2 cellular contexts compared by ENCODE assay signal in the genomic region with DNA sequence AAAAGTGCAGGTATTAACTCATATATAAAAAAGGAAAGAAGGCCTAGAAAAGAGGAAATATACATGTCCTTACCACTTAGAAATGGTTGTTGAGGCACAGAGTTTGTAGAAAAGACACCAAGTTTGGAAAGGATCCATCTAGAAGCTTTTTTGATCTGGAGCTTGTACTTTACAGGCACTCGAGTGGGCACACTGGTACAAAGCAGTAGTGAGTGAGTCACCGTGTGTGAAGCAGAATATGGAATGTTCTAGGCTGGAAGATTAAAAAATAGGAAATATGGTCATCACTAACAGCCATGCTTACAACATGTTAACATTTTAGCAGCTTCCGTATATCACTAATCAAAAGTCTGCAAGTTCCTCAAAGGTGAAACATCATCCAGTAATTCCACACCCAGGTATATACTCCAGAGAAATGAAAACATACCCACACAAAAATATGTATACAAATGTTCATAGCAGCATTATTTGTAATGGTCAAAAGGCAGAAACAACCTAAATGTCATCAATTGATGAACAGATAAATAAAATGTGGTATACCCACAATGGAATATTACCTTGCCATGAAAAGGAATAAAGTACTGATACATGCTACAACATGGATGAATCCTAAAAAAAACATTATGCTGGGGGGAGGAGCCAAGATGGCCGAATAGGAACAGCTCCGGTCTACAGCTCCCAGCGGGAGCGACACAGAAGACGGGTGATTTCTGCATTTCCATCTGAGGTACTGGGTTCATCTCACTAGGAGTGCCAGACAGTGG.
TF ChIP-seq lines count a peak whose summit lies in the region.

No MANE protein-coding gene starts in this region.

TF ChIP-seq in SK-N-SH treated with all-trans-retinoic acid at 6 μM for 48 hours, 23 proteins besides CTCF, POLR2A, EP300 and RAD21 (continued from another document):
- TF ChIP-seq, protein P1, sequence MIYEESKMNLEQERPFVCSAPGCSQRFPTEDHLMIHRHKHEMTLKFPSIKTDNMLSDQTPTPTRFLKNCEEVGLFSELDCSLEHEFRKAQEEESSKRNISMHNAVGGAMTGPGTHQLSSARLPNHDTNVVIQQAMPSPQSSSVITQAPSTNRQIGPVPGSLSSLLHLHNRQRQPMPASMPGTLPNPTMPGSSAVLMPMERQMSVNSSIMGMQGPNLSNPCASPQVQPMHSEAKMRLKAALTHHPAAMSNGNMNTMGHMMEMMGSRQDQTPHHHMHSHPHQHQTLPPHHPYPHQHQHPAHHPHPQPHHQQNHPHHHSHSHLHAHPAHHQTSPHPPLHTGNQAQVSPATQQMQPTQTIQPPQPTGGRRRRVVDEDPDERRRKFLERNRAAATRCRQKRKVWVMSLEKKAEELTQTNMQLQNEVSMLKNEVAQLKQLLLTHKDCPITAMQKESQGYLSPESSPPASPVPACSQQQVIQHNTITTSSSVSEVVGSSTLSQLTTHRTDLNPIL (CRISPR knock-in tag; IDR thresholded peaks at IDR 0.05; ENCODE audit: low read depth), result no peak

TF ChIP-seq in SK-N-SH, 30 proteins besides CTCF, POLR2A, EP300 and RAD21 (continued from another document):
- TF ChIP-seq, protein P2, sequence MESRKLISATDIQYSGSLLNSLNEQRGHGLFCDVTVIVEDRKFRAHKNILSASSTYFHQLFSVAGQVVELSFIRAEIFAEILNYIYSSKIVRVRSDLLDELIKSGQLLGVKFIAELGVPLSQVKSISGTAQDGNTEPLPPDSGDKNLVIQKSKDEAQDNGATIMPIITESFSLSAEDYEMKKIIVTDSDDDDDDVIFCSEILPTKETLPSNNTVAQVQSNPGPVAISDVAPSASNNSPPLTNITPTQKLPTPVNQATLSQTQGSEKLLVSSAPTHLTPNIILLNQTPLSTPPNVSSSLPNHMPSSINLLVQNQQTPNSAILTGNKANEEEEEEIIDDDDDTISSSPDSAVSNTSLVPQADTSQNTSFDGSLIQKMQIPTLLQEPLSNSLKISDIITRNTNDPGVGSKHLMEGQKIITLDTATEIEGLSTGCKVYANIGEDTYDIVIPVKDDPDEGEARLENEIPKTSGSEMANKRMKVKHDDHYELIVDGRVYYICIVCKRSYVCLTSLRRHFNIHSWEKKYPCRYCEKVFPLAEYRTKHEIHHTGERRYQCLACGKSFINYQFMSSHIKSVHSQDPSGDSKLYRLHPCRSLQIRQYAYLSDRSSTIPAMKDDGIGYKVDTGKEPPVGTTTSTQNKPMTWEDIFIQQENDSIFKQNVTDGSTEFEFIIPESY (IDR thresholded peaks at IDR 0.05; ENCODE audit: borderline replicate concordance, low read depth), result no peak
- TF ChIP-seq, protein P3, sequence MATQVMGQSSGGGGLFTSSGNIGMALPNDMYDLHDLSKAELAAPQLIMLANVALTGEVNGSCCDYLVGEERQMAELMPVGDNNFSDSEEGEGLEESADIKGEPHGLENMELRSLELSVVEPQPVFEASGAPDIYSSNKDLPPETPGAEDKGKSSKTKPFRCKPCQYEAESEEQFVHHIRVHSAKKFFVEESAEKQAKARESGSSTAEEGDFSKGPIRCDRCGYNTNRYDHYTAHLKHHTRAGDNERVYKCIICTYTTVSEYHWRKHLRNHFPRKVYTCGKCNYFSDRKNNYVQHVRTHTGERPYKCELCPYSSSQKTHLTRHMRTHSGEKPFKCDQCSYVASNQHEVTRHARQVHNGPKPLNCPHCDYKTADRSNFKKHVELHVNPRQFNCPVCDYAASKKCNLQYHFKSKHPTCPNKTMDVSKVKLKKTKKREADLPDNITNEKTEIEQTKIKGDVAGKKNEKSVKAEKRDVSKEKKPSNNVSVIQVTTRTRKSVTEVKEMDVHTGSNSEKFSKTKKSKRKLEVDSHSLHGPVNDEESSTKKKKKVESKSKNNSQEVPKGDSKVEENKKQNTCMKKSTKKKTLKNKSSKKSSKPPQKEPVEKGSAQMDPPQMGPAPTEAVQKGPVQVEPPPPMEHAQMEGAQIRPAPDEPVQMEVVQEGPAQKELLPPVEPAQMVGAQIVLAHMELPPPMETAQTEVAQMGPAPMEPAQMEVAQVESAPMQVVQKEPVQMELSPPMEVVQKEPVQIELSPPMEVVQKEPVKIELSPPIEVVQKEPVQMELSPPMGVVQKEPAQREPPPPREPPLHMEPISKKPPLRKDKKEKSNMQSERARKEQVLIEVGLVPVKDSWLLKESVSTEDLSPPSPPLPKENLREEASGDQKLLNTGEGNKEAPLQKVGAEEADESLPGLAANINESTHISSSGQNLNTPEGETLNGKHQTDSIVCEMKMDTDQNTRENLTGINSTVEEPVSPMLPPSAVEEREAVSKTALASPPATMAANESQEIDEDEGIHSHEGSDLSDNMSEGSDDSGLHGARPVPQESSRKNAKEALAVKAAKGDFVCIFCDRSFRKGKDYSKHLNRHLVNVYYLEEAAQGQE (IDR thresholded peaks at IDR 0.05; ENCODE audit: low read depth, low read length), result no peak
- TF ChIP-seq SMC3 (IDR thresholded peaks at IDR 0.05; ENCODE audit: low read depth, low read length) (no peak), NRF1 (IDR thresholded peaks at IDR 0.05; ENCODE audit: low read depth, low read length) (no peak), RFX5 (IDR thresholded peaks at IDR 0.05; ENCODE audit: low read length) (no peak), SIN3A (IDR thresholded peaks at IDR 0.05; ENCODE audit: borderline replicate concordance, low read depth, low read length) (no peak), MEF2A (IDR thresholded peaks at IDR 0.05; ENCODE audit: borderline replicate concordance, low read depth) (no peak), GABPA (IDR thresholded peaks at IDR 0.05; ENCODE audit: low read depth) (no peak), FOXJ3 (CRISPR knock-in tag; IDR thresholded peaks at IDR 0.05) (no peak)
- TF ChIP-seq, protein P4, sequence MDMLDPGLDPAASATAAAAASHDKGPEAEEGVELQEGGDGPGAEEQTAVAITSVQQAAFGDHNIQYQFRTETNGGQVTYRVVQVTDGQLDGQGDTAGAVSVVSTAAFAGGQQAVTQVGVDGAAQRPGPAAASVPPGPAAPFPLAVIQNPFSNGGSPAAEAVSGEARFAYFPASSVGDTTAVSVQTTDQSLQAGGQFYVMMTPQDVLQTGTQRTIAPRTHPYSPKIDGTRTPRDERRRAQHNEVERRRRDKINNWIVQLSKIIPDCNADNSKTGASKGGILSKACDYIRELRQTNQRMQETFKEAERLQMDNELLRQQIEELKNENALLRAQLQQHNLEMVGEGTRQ (IDR thresholded peaks at IDR 0.05; ENCODE audit: borderline replicate concordance, low read depth, low read length), result no peak
- TF ChIP-seq, protein P5, sequence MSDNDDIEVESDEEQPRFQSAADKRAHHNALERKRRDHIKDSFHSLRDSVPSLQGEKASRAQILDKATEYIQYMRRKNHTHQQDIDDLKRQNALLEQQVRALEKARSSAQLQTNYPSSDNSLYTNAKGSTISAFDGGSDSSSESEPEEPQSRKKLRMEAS (IDR thresholded peaks at IDR 0.05; ENCODE audit: low read depth), result no peak
